1 cellular context compared by ENCODE assay signal in the genomic region with DNA sequence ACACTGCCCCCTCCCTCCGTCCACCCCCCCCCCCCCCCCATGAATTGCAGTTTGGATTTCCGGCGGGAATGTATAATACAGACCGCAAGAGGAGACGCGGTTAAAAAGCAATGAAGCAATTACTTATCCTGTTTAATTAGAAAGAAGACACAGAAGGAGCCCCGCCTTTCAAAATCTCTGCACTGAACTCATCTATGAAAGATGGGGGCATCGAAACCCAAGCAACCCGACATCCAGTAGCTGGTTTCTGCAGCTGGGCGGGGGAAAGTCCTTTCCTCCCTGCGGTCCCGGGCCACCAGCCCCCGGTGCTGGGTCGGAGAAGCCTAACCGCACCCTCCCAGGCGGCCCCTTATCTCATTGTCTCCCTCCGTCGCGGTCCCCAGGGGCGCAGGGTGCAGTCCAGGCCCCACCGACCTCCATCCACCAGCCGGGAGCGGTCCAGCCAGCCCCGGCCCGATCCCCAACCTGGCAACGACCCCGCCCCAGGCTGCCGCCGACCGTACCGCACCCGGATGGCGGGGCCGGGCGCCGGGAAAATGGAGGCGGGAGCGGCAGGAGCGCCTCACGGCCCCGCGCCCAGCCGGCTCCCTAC.
TF ChIP-seq lines count a peak whose summit lies in the region.

No MANE protein-coding gene starts in this region.

TF ChIP-seq in IMR-90, 13 proteins besides CTCF, POLR2A, EP300 and RAD21 (continued from another document):
- TF ChIP-seq MAZ (IDR thresholded peaks at IDR 0.05; ENCODE audit: borderline replicate concordance, low read depth, low read length), result 0 out of 2 replicates have a peak, but pooled peaks have one; percentile 2
